Comparison of ENCODE assay signal across 11 cellular contexts in the genomic region with DNA sequence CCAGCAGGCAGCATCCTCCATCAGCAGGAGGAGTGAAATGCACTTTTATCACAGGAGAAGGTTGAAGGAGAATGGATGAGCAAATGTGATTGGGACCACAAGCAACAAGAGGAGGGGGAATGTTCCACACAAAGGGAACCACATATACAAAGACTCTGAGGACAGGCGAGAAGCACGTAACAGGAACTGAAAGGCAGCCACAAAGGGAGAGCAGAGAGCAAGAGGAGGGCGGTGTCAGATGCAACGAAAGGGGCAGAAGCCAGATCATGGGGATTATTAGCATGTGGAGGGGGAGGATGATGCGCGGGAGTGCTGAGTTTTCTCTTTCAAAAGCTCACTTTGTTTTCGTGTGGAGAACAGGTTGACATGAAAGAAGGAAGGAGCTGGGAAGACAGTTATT.
DNase-seq lines count a peak whose midpoint lies in the region; ATAC-seq and TF ChIP-seq lines count a peak whose summit lies in the region.
"Had no signal": no experiment of that assay in that cellular context is flagged by ENCODE, and none has a peak within 500 bp of the region (broad histone marks: within the 10 kb centered on the region; RNA-seq: fewer than 3 reads in every experiment).

No MANE protein-coding gene starts in this region.

- H4K20me1 ChIP-seq in H9 (ENCODE audit: control insufficient read depth, insufficient read depth, insufficient read length) (no peaks in the 10 kb centered on the region), Karpas-422 (ENCODE audit: insufficient read depth, low read depth, low read length) (no peaks in the 10 kb centered on the region)

- CTCF ChIA-PET in naive thymus-derived CD4-positive, alpha-beta T cell (lab: Charles Lee): no interaction called here

- no peak overlapping the region for H2AK5ac ChIP-seq in H9 (ENCODE audit: insufficient read length, low read length)

- WGBS in H9 (ENCODE audit: extremely low coverage, insufficient read length, low lambda C conversion rate): no CpG with 5 or more reads among the region's 7 CpGs

- no peak overlapping the region for H3K4me3 ChIP-seq in Karpas-422 (ENCODE audit: low read length)
- no peak overlapping the region for H3K4me3 ChIP-seq in naive thymus-derived CD4-positive, alpha-beta T cell (ENCODE audit: low read length)
- H3K4me3 ChIP-seq: skin epidermis had no signal

- no peak for TF ChIP-seq CTCF in H9 (conservative IDR thresholded peaks at IDR 0.05)

- peak; percentile 31 for DNase-seq in SIG-M5 treated with dmso at 0.1 percent for 504 hours (lab: John Stamatoyannopoulos, UW; ENCODE audit: unreplicated experiment)
- DNase-seq in SIG-M5 (lab: John Stamatoyannopoulos, UW): no peak
- no peak for DNase-seq in H9
- peak; percentile 51 for DNase-seq in Karpas-422
- DNase-seq in naive thymus-derived CD4-positive, alpha-beta T cell: peak in 1 of 9 donors; percentile 29
- DNase-seq in cerebellar cortex (ENCODE audit: low spot score): no peak
- no peak for DNase-seq in HCEC 1CT
- no peak for DNase-seq in GOT3 (lab: John Stamatoyannopoulos, UW)
- DNase-seq: islet precursor cell, NCI-H1930 had no signal

- H3K9me3 ChIP-seq in H9 (ENCODE audit: control insufficient read depth, low read depth, low read length): no peaks in the 10 kb centered on the region
- H3K9me3 ChIP-seq in Karpas-422 (ENCODE audit: low read length): no peaks in the 10 kb centered on the region
- no peaks in the 10 kb centered on the region for H3K9me3 ChIP-seq in naive thymus-derived CD4-positive, alpha-beta T cell (ENCODE audit: control insufficient read depth in 2 of 3, low read length in 3 of 3)

- H2BK12ac ChIP-seq in H9 (ENCODE audit: insufficient read length, low read depth, low read length): no peak overlapping the region

- no peak overlapping the region for H2BK20ac ChIP-seq in H9 (ENCODE audit: low read depth, low read length, poor library complexity, severe bottlenecking)

- H3K27ac ChIP-seq in H9 (ENCODE audit: insufficient read length, low read depth, low read length) (no peak overlapping the region), Karpas-422 (ENCODE audit: low read length) (no peak overlapping the region)
- no peak overlapping the region for H3K27ac ChIP-seq in naive thymus-derived CD4-positive, alpha-beta T cell (ENCODE audit: low read depth, low read length)
- H3K27ac ChIP-seq: skin epidermis had no signal

- no peaks in the 10 kb centered on the region for H3K9me2 ChIP-seq in Karpas-422 (replicated peaks; ENCODE audit: insufficient read depth, low read length)

- ATAC-seq in naive thymus-derived CD4-positive, alpha-beta T cell: peak; percentile 38

- no peak overlapping the region for H4K8ac ChIP-seq in H9 (replicated peaks; ENCODE audit: insufficient read length, low read depth, low read length)

- no peaks in the 10 kb centered on the region; a peak in 1 of 5 replicates for H3K9me3 Mint-ChIP-seq in H9
- H3K9me3 Mint-ChIP-seq in naive thymus-derived CD4-positive, alpha-beta T cell: peaks cover 0 to 4% (median 0%) of the 10 kb centered on the region in 11 donors

- H3K23ac ChIP-seq in H9 (ENCODE audit: insufficient read length, low read depth, low read length): no peak overlapping the region

- H3K36me3 ChIP-seq in Karpas-422 (ENCODE audit: insufficient read depth, low read length): no peaks in the 10 kb centered on the region
- H3K36me3 ChIP-seq in naive thymus-derived CD4-positive, alpha-beta T cell (ENCODE audit: control insufficient read depth in 2 of 3, insufficient read depth in 3 of 3, low read length in 3 of 3): no peaks in the 10 kb centered on the region

- no peak overlapping the region for H4K91ac ChIP-seq in H9 (ENCODE audit: insufficient read length, low read depth, low read length)

- H3K4ac ChIP-seq in H9 (ENCODE audit: low read depth, low read length): no peak overlapping the region

- POLR2A ChIA-PET in naive thymus-derived CD4-positive, alpha-beta T cell (lab: Charles Lee): no interaction called here

- H3K27me3 Mint-ChIP-seq in H9 (ENCODE audit: low read depth): no peaks in the 10 kb centered on the region
- peaks cover 0 to 16% (median 3%) of the 10 kb centered on the region in 5 donors for H3K27me3 Mint-ChIP-seq in naive thymus-derived CD4-positive, alpha-beta T cell

- H3K9ac ChIP-seq in H9 (ENCODE audit: extremely low read depth, insufficient read length, low read length): no peak overlapping the region
- H3K9ac ChIP-seq in Karpas-422 (ENCODE audit: low read length): no peak overlapping the region

- H3K4me3 Mint-ChIP-seq in H9: no peak overlapping the region
- peak overlapping the region in 4 of 10 donors; percentile 1 to 37 (median 14) for H3K4me3 Mint-ChIP-seq in naive thymus-derived CD4-positive, alpha-beta T cell

- H2BK15ac ChIP-seq in H9 (ENCODE audit: low read depth, low read length): no peak overlapping the region

- no peak overlapping the region for H3K18ac ChIP-seq in H9 (ENCODE audit: insufficient read length, low read depth, low read length)

- H3K27me3 ChIP-seq in H9 (ENCODE audit: insufficient read depth, low read length) (no peaks in the 10 kb centered on the region), Karpas-422 (ENCODE audit: low read length) (no peaks in the 10 kb centered on the region)
- no peaks in the 10 kb centered on the region for H3K27me3 ChIP-seq in naive thymus-derived CD4-positive, alpha-beta T cell (ENCODE audit: control insufficient read depth in 2 of 2, insufficient read depth in 2 of 2, low read length in 2 of 2)

- intact Hi-C loops in naive thymus-derived CD4-positive, alpha-beta T cell (cut with micrococcal nuclease): loop anchor here in 1 of 2 donors (10.0 kb wide), 1 partner anchor 276 kb away; no protein-coding TSS in a partner anchor

- no peak overlapping the region for H2BK120ac ChIP-seq in H9 (ENCODE audit: low read depth, low read length, poor library complexity, severe bottlenecking)

- no peaks in the 10 kb centered on the region for H3K23me2 ChIP-seq in H9 (ENCODE audit: insufficient read length, low read depth, low read length, poor library complexity, severe bottlenecking)

- no peaks in the 10 kb centered on the region for H3K79me2 ChIP-seq in H9 (ENCODE audit: insufficient read depth, low read length)
- H3K79me2 ChIP-seq in Karpas-422 (ENCODE audit: low read length): no peaks in the 10 kb centered on the region

- no peaks in the 10 kb centered on the region for H3K79me1 ChIP-seq in H9 (ENCODE audit: insufficient read depth, low read depth, low read length, poor library complexity, severe bottlenecking)

- no peak overlapping the region for H3T11ph ChIP-seq in H9 (ENCODE audit: low read length)

- H2AFZ ChIP-seq in H9 (ENCODE audit: low read length) (no peak overlapping the region), Karpas-422 (ENCODE audit: low read length) (no peak overlapping the region; the same call in 1 of the 2 replicates)

- H3K4me1 Mint-ChIP-seq in H9: peaks cover 16 to 24% of the 10 kb centered on the region in 2 experiments
- peaks cover 0 to 8% (median 5%) of the 10 kb centered on the region in 7 donors for H3K4me1 Mint-ChIP-seq in naive thymus-derived CD4-positive, alpha-beta T cell

- no peaks in the 10 kb centered on the region; a peak in 1 of 7 replicates for H3K36me3 Mint-ChIP-seq in H9 (ENCODE audit: insufficient read depth in 1 of 3, low read depth in 3 of 3)
- H3K36me3 Mint-ChIP-seq in naive thymus-derived CD4-positive, alpha-beta T cell: peaks cover 0 to 4% (median 0%) of the 10 kb centered on the region in 5 donors

- no peak overlapping the region for H3K56ac ChIP-seq in H9 (ENCODE audit: insufficient read length, low read depth, low read length)

- H3K4me1 ChIP-seq in H9 (ENCODE audit: insufficient read depth, low read length) (no peaks in the 10 kb centered on the region; the same call in 1 of the 2 replicates), Karpas-422 (ENCODE audit: low read length) (no peaks in the 10 kb centered on the region)
- H3K4me1 ChIP-seq in naive thymus-derived CD4-positive, alpha-beta T cell (ENCODE audit: control insufficient read depth in 2 of 2, insufficient read depth in 2 of 2, low read length in 2 of 2): no peaks in the 10 kb centered on the region

- H3K14ac ChIP-seq in H9 (ENCODE audit: insufficient read depth, low read length): no peak overlapping the region

- H2BK5ac ChIP-seq in H9 (ENCODE audit: insufficient read length, low read length): no peak overlapping the region

- no peak overlapping the region for H4K5ac ChIP-seq in H9 (ENCODE audit: insufficient read length, low read depth, low read length)

- H3K4me2 ChIP-seq in H9 (ENCODE audit: insufficient read depth, insufficient read length, low read length) (no peak overlapping the region), Karpas-422 (ENCODE audit: low read depth, low read length, poor library complexity, severe bottlenecking) (no peak overlapping the region)

- H3K27ac Mint-ChIP-seq in H9: peak overlapping the region in 2 of 3 experiments; percentile 13 to 38; a peak in 2 of 7 replicates
- H3K27ac Mint-ChIP-seq in naive thymus-derived CD4-positive, alpha-beta T cell: peak overlapping the region in 2 of 9 donors; percentile 1 to 2

Comparison
In these comparisons a context has a peak if more than half of its experiments do, and no peak if none do; other contexts are left out.
1. DNase-seq: peak in SIG-M5 treated with dmso at 0.1 percent for 504 hours (single experiment) and Karpas-422 (single experiment); none in SIG-M5 (single experiment), H9 (single experiment), cerebellar cortex (single experiment), HCEC 1CT (single experiment) and GOT3 (single experiment).